ENCODE assay signal across 19 cellular contexts in genomic region chr12:62689042-62689839, GRCh38.
A peak's percentile ranks its signal among the peaks of the same experiment; 100 is the strongest.
DNase-seq lines count a peak whose midpoint lies in the region; ATAC-seq, FAIRE-seq and TF ChIP-seq lines count a peak whose summit lies in the region.
"Had no signal": no experiment of that assay in that cellular context is flagged by ENCODE, and none has a peak within 500 bp of the region (broad histone marks: within the 10 kb centered on the region; RNA-seq: fewer than 3 reads in every experiment).

No MANE protein-coding gene starts in this region.

- POLR2A ChIA-PET in A549 (lab: Yijun Ruan, JAX), result no interaction called here

- intact Hi-C loops in activated CD4-positive, alpha-beta T cell treated with anti-CD3 and anti-CD28 coated beads, Interleukin-2, amount 10 ng/mL, durations not matched to agents 24 days and 14 days (cut with micrococcal nuclease), result no loop called here

- TF ChIP-seq RAD21 in A549 (conservative IDR thresholded peaks at IDR 0.05 in 1 of 2, IDR thresholded peaks at IDR 0.05 in 1 of 2), result no peak

- H3K4me1 ChIP-seq in A549 (peaks cover 12% of the 10 kb centered on the region), GM23338 (ENCODE audit: insufficient read depth) (peaks cover 14% of the 10 kb centered on the region), astrocyte (ENCODE audit: insufficient read depth, low read length) (peaks cover 21% of the 10 kb centered on the region)
- H3K4me1 ChIP-seq: Caco-2 had no signal

- no peaks in the 10 kb centered on the region for H3F3A ChIP-seq in GM23338 (replicated peaks; ENCODE audit: low read depth)

- H3K4me2 ChIP-seq in A549, result no peak overlapping the region
- H3K4me2 ChIP-seq in GM23338, result no peak overlapping the region
- H3K4me2 ChIP-seq in astrocyte (ENCODE audit: low read length), result no peak overlapping the region

- no peak for TF ChIP-seq CTCF in A549 (IDR thresholded peaks at IDR 0.05)
- TF ChIP-seq CTCF in GM23338 (conservative IDR thresholded peaks at IDR 0.05; ENCODE audit: low read depth in 2 of 2), result no peak
- no peak for TF ChIP-seq CTCF in astrocyte (IDR thresholded peaks at IDR 0.05; ENCODE audit: insufficient read depth, low read depth, low read length)

- H3K27ac ChIP-seq in A549, result no peak overlapping the region
- 0 out of 2 replicates have a peak overlapping the region, but pooled peaks have one; percentile 39 for H3K27ac ChIP-seq in GM23338 (ENCODE audit: low read depth)
- no peak overlapping the region for H3K27ac ChIP-seq in astrocyte (ENCODE audit: low read depth, low read length)
- H3K27ac ChIP-seq: C4-2B had no signal

- H3K79me2 ChIP-seq in GM23338 (replicated peaks; ENCODE audit: insufficient read depth), result no peaks in the 10 kb centered on the region
- H3K79me2 ChIP-seq in astrocyte (ENCODE audit: insufficient read depth, low read length), result no peaks in the 10 kb centered on the region

- FAIRE-seq in A549 (lab: Jason Lieb, UNC) (peak; percentile 72), astrocyte (lab: Jason Lieb, UNC) (no peak), GM12892 (lab: Jason Lieb, UNC) (no peak)
- FAIRE-seq: A204.1 had no signal

- TF ChIP-seq POLR2A in A549 (IDR thresholded peaks at IDR 0.05; ENCODE audit: low read length), result no peak
- TF ChIP-seq POLR2A in GM12892 (IDR thresholded peaks at IDR 0.05; ENCODE audit: low read depth, low read length), result no peak

- H3K36me3 Mint-ChIP-seq in GM23338 (ENCODE audit: low read depth) (peaks cover 55% of the 10 kb centered on the region), astrocyte (ENCODE audit: low read depth, unreplicated experiment) (peaks cover 4% of the 10 kb centered on the region)
- no peaks in the 10 kb centered on the region for H3K36me3 Mint-ChIP-seq in activated CD4-positive, alpha-beta T cell treated with anti-CD3 and anti-CD28 coated beads, Interleukin-2, amount 10 ng/mL, durations not matched to agents 24 days and 14 days (ENCODE audit: low read depth)

- H2AFZ ChIP-seq in GM23338 (no peak overlapping the region), astrocyte (ENCODE audit: low read depth, low read length) (no peak overlapping the region)

- ATAC-seq in A549 (no peak), GM23338 (no peak), left lobe of liver (peak; percentile 93), HG03571 (IDR thresholded peaks at IDR 0.05; ENCODE audit: unreplicated experiment) (no peak)
- ATAC-seq: HCT116, SK-N-SH treated with all-trans-retinoic acid at 6 μM for 48 hours had no signal

- no peak for TF ChIP-seq EP300 in A549 (IDR thresholded peaks at IDR 0.05)

- H3K9me3 ChIP-seq in A549, result no peaks in the 10 kb centered on the region
- H3K9me3 ChIP-seq in astrocyte (ENCODE audit: insufficient read depth, low read depth, low read length), result no peaks in the 10 kb centered on the region
- H3K9me3 ChIP-seq: Caco-2 had no signal

- peaks cover 9% of the 10 kb centered on the region for H3K27me3 Mint-ChIP-seq in GM23338 (ENCODE audit: insufficient read depth, low read depth, poor library complexity)
- H3K27me3 Mint-ChIP-seq in astrocyte (ENCODE audit: low read depth, unreplicated experiment), result no peaks in the 10 kb centered on the region
- peaks cover 3% of the 10 kb centered on the region for H3K27me3 Mint-ChIP-seq in activated CD4-positive, alpha-beta T cell treated with anti-CD3 and anti-CD28 coated beads, Interleukin-2, amount 10 ng/mL, durations not matched to agents 24 days and 14 days

- H3K4me3 ChIP-seq in A549 (no peak overlapping the region), GM23338 (no peak overlapping the region), astrocyte (ENCODE audit: insufficient read depth, low read depth, low read length) (no peak overlapping the region)

- DNase-seq in A549 (ENCODE audit: low read depth in 1 of 2, low spot score in 1 of 2) (no peak), GM23338 (ENCODE audit: low spot score) (no peak), astrocyte (ENCODE audit: low read depth) (peak; percentile 38), left lobe of liver (ENCODE audit: low spot score) (no peak), GM12892 (ENCODE audit: insufficient read length) (no peak)
- DNase-seq in activated CD4-positive, alpha-beta T cell treated with anti-CD3 and anti-CD28 coated beads, Interleukin-2, amount 10 ng/mL, durations not matched to agents 24 days and 14 days, result no peak
- DNase-seq: Caco-2, DMS153, KBM-7, NCI-H1092 treated with DMSO at 0.1 percent for 48 hours, NCI-H1694, NCI-H345, NCI-H526, SHP77 treated with DMSO at 0.1 percent for 48 hours had no signal

- H3K4me3 Mint-ChIP-seq in GM23338 (no peak overlapping the region), astrocyte (ENCODE audit: unreplicated experiment) (no peak overlapping the region)
- no peak overlapping the region for H3K4me3 Mint-ChIP-seq in activated CD4-positive, alpha-beta T cell treated with anti-CD3 and anti-CD28 coated beads, Interleukin-2, amount 10 ng/mL, durations not matched to agents 24 days and 14 days

- no peak overlapping the region for H3K9ac ChIP-seq in astrocyte (ENCODE audit: low read length)

- H3K36me3 ChIP-seq in GM23338 (ENCODE audit: insufficient read depth) (no peaks in the 10 kb centered on the region; the same call in 1 of the 2 replicates), astrocyte (ENCODE audit: insufficient read depth, low read length) (no peaks in the 10 kb centered on the region)

- WGBS in A549 (ENCODE audit: missing lambda C conversion rate), result 83% methylated on average over 6 of the region's 6 CpGs

- H3K9me3 Mint-ChIP-seq in GM23338, result no peaks in the 10 kb centered on the region
- H3K9me3 Mint-ChIP-seq in astrocyte (ENCODE audit: unreplicated experiment), result no peaks in the 10 kb centered on the region
- no peaks in the 10 kb centered on the region for H3K9me3 Mint-ChIP-seq in activated CD4-positive, alpha-beta T cell treated with anti-CD3 and anti-CD28 coated beads, Interleukin-2, amount 10 ng/mL, durations not matched to agents 24 days and 14 days

- H3K4me1 Mint-ChIP-seq in GM23338 (peaks cover 19% of the 10 kb centered on the region), astrocyte (ENCODE audit: low read depth, unreplicated experiment) (peaks cover 12% of the 10 kb centered on the region)
- no peaks in the 10 kb centered on the region for H3K4me1 Mint-ChIP-seq in activated CD4-positive, alpha-beta T cell treated with anti-CD3 and anti-CD28 coated beads, Interleukin-2, amount 10 ng/mL, durations not matched to agents 24 days and 14 days

- H4K20me1 ChIP-seq in GM23338 (replicated peaks; ENCODE audit: insufficient read depth) (no peaks in the 10 kb centered on the region), astrocyte (ENCODE audit: insufficient read depth, low read length) (no peaks in the 10 kb centered on the region)

- CTCF ChIA-PET in A549 (lab: Yijun Ruan, JAX), result interaction anchor here (0.6 to 1.3 kb wide), 6 partner anchors 10 to 21 kb away, joined by 3 to 5 read pairs (median 3); no protein-coding TSS in a partner anchor

- no peaks in the 10 kb centered on the region for H3K27me3 ChIP-seq in GM23338 (ENCODE audit: insufficient read depth)
- H3K27me3 ChIP-seq in astrocyte (ENCODE audit: insufficient read depth, low read length), result no peaks in the 10 kb centered on the region

- H3K27ac Mint-ChIP-seq in GM23338 (no peak overlapping the region), astrocyte (ENCODE audit: unreplicated experiment) (no peak overlapping the region)
- H3K27ac Mint-ChIP-seq in activated CD4-positive, alpha-beta T cell treated with anti-CD3 and anti-CD28 coated beads, Interleukin-2, amount 10 ng/mL, durations not matched to agents 24 days and 14 days, result no peak overlapping the region

- peaks cover 4% of the 10 kb centered on the region; the same call in 1 of the 2 replicates for H3K9me2 ChIP-seq in GM23338 (ENCODE audit: insufficient read depth)

TF ChIP-seq in A549, 52 proteins besides CTCF, POLR2A, EP300 and RAD21 (continues in another document):
- TF ChIP-seq RFX5 (IDR thresholded peaks at IDR 0.05) (no peak), ZFP36 (IDR thresholded peaks at IDR 0.05; ENCODE audit: borderline replicate concordance, partially characterized antibody) (no peak)

TF ChIP-seq in GM23338, 12 proteins besides CTCF, POLR2A, EP300 and RAD21 (continues in another document):
- TF ChIP-seq STAT1 (IDR thresholded peaks at IDR 0.05; ENCODE audit: unreplicated experiment), result no peak
- TF ChIP-seq POLR2AphosphoS5 (IDR thresholded peaks at IDR 0.05; ENCODE audit: low read depth), result no peak
- no peak for TF ChIP-seq ZNF114 (CRISPR knock-in tag; IDR thresholded peaks at IDR 0.05)
- TF ChIP-seq ETS1 (IDR thresholded peaks at IDR 0.05), result no peak
- no peak for TF ChIP-seq EZH2phosphoT487 (IDR thresholded peaks at IDR 0.05; ENCODE audit: unreplicated experiment)
- no peak for TF ChIP-seq REST (IDR thresholded peaks at IDR 0.05; ENCODE audit: unreplicated experiment)
